In the genomic region with DNA sequence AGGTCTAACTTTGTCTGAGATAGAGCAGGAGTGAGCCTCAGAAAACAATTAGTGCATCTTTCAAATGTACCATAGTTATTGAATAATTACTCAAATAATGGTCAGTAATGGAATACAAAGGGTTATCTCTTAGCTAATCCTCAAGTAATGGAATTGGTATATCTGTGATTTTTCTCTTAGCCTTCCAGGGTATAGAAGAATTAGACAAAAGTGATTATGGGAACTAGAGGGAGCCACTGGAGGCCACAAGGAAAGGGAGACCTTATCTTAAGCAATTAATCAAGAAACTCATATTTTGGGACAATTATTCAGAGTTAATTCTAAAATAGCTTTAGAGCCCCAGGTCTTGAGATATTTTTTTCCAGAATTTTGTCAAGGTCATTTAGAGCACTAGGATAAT, we compare ENCODE assay signal across 28 cellular contexts.
"Had no signal": no experiment of that assay in that cellular context is flagged by ENCODE, and none has a peak within 500 bp of the region (broad histone marks: within the 10 kb centered on the region; RNA-seq: fewer than 3 reads in every experiment).

No MANE protein-coding gene starts in this region.

- H3K4me3 ChIP-seq: neural progenitor cell, ovary, psoas muscle, right lobe of liver, sigmoid colon, suprapubic skin, testis, tibial artery, transverse colon, upper lobe of right lung, uterus had no signal

- H3K27ac Mint-ChIP-seq: nephron; neural progenitor cell; progenitor cell of endocrine pancreas; stimulated activated effector memory CD8-positive, alpha-beta T cell treated with anti-CD3 and anti-CD28 coated beads, Interleukin-12 subunit alpha, Interleukin-12 subunit beta, amount 100 ng/mL, for 72 hours; stimulated activated naive B cell treated with anti-CD40 and anti-IgM and Interleukin-4, amounts not matched to agents 10 μg/mL and 1 μg/mL and 100 μg/mL, for 72 hours; stimulated activated naive CD8-positive, alpha-beta T cell treated with anti-CD3 and anti-CD28 coated beads, Interleukin-15, Interleukin-2, amounts not matched to agents 100 ng/mL and 50 ng/mL, for 24 hours; type B pancreatic cell had no signal

- H3K36me3 ChIP-seq: neural progenitor cell, ovary, right lobe of liver, sigmoid colon, suprapubic skin, tibial artery, transverse colon, upper lobe of right lung, uterus had no signal

- H2AFZ ChIP-seq: neural progenitor cell, parathyroid adenoma had no signal

- H3K4me3 Mint-ChIP-seq: natural killer cell; nephron; neural progenitor cell; stimulated activated effector memory CD8-positive, alpha-beta T cell treated with anti-CD3 and anti-CD28 coated beads, Interleukin-12 subunit alpha, Interleukin-12 subunit beta, amount 100 ng/mL, for 72 hours; stimulated activated naive B cell treated with anti-CD40 and anti-IgM and Interleukin-4, amounts not matched to agents 10 μg/mL and 1 μg/mL and 100 μg/mL, for 72 hours; stimulated activated naive CD8-positive, alpha-beta T cell treated with anti-CD3 and anti-CD28 coated beads, Interleukin-15, Interleukin-2, amounts not matched to agents 100 ng/mL and 50 ng/mL, for 24 hours; type B pancreatic cell had no signal

- H3K36me3 Mint-ChIP-seq: natural killer cell had no signal

- H3K79me2 ChIP-seq: parathyroid adenoma had no signal

- H3K9ac ChIP-seq: neural progenitor cell, parathyroid adenoma had no signal

- H3K9me3 ChIP-seq: ovary, psoas muscle, right lobe of liver, sigmoid colon, testis, tibial artery, transverse colon, upper lobe of right lung, uterus had no signal

- H3K27ac ChIP-seq: neural progenitor cell, ovary, parathyroid adenoma, psoas muscle, right lobe of liver, sigmoid colon, suprapubic skin, testis, tibial artery, transverse colon, upper lobe of right lung, uterus had no signal

- DNase-seq: natural killer cell; occipital lobe; ovary; posterior cingulate gyrus; psoas muscle; right cardiac atrium; right lobe of liver; sigmoid colon; small intestine; stimulated activated CD4-positive, alpha-beta T cell treated with anti-CD3 and anti-CD28 coated beads, Interleukin-15, amount 100 ng/mL, for 24 hours; stimulated activated CD4-positive, alpha-beta T cell treated with anti-CD3 and anti-CD28 coated beads, Interleukin-2, amount 100 ng/mL, for 24 hours; stimulated activated CD4-positive, alpha-beta T cell treated with anti-CD3 and anti-CD28 coated beads, Interleukin-2, amount 100 ng/mL, for 48 hours; stimulated activated CD4-positive, alpha-beta T cell treated with anti-CD3 and anti-CD28 coated beads, Interleukin-4, amount 100 ng/mL, for 24 hours; stimulated activated naive B cell treated with anti-CD40 and anti-IgM and Interleukin-4, amounts not matched to agents 10 μg/mL and 1 μg/mL and 100 μg/mL, for 72 hours; stimulated activated naive CD4-positive, alpha-beta T cell treated with Interleukin-2 at 50 U/mL for 16 hours; testis; tibial artery; transverse colon; upper lobe of right lung; uterus had no signal

- H3K9me3 Mint-ChIP-seq: natural killer cell; neural progenitor cell; stimulated activated naive CD8-positive, alpha-beta T cell treated with anti-CD3 and anti-CD28 coated beads, Interleukin-15, Interleukin-2, amounts not matched to agents 100 ng/mL and 50 ng/mL, for 24 hours; type B pancreatic cell had no signal

- H3K4me2 ChIP-seq: neural progenitor cell had no signal

- H3K27me3 Mint-ChIP-seq: stimulated activated naive B cell treated with anti-CD40 and anti-IgM and Interleukin-4, amounts not matched to agents 10 μg/mL and 1 μg/mL and 100 μg/mL, for 72 hours; stimulated activated naive CD8-positive, alpha-beta T cell treated with anti-CD3 and anti-CD28 coated beads, Interleukin-15, Interleukin-2, amounts not matched to agents 100 ng/mL and 50 ng/mL, for 24 hours; type B pancreatic cell had no signal

- ATAC-seq: natural killer cell, psoas muscle, right cardiac atrium, upper lobe of right lung had no signal

- H3K27me3 ChIP-seq: neural progenitor cell, ovary, right lobe of liver, sigmoid colon, suprapubic skin, testis, tibial artery, transverse colon, upper lobe of right lung, uterus had no signal

- H3K4me1 ChIP-seq: neural progenitor cell, parathyroid adenoma, right lobe of liver, suprapubic skin, testis, tibial artery, transverse colon, upper lobe of right lung, uterus had no signal

- H3K4me1 Mint-ChIP-seq: nephron, neural progenitor cell had no signal
